9 cellular contexts compared by ENCODE assay signal in the genomic region with DNA sequence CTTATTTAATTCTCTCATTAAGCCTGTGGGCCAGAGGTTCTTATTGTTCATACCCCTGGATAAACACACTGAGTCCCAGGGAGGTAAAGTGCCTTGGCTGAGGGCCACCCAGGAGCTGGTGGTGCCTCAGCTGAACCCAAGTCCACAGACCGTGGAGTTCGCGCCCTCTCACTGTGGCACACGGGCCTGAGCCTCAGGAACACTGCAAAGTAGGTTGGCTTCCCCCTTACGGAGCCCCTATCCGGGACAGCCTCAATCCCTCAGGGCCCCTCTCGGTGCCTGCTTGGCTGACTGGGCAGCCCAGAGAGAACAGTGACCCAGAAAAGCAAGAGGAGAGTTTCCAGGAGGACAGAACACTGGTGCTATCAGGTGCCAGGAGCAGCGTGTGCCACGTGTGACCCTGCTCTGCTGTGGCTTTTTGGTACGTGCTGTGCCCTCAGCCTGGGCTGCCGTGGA. TPM values are rescaled to one million over a fixed set of nuclear protein-coding genes. Genes with fewer than 3 reads are reported as not detected.
DNase-seq lines count a peak whose midpoint lies in the region; ATAC-seq and TF ChIP-seq lines count a peak whose summit lies in the region.
"Not testable (repeated sequence)": the region's sequence is repeated elsewhere in the genome, so short reads cannot be mapped to it uniquely, and the experiment has no call there.
"Had no signal": no experiment of that assay in that cellular context is flagged by ENCODE, and none has a peak within 500 bp of the region (broad histone marks: within the 10 kb centered on the region; RNA-seq: fewer than 3 reads in every experiment).

No MANE protein-coding gene starts in this region.

- H3K4me1 Mint-ChIP-seq in activated T-helper 2 cell treated with anti-CD3 and anti-CD28 coated beads, Interferon-gamma antibody, Interleukin-2, Interleukin-4, amounts not matched to agents 10 μg/mL and 5 μg/mL and 100 μg/mL, durations not matched to agents 14 hours and 24 hours and 36 hours (ENCODE audit: low read depth) = peaks cover 58% of the 10 kb centered on the region

- H3K27ac ChIP-seq in SK-N-SH (ENCODE audit: low read depth in 2 of 2, low read length in 1 of 2) (peak overlapping the region in 1 of 2 experiments; percentile 30; a peak in 1 of 4 replicates), heart left ventricle (peak overlapping the region; percentile 66 to 96 (median 80)), skin epidermis (peak overlapping the region in 20 of 21 experiments; percentile 42 to 90 (median 79))

- H3K9ac ChIP-seq in SK-N-SH = not testable (repeated sequence)

- not testable (repeated sequence) for H3K4me1 ChIP-seq in SK-N-SH (ENCODE audit: control insufficient read depth in 1 of 2, insufficient read depth in 2 of 2, low read depth in 1 of 2, low read length in 1 of 2)
- peaks cover 0 to 48% (median 2%) of the 10 kb centered on the region in 12 donors for H3K4me1 ChIP-seq in heart left ventricle

- TF ChIP-seq EP300 in SK-N-SH (IDR thresholded peaks at IDR 0.05; ENCODE audit: borderline replicate concordance in 1 of 2, low read depth in 1 of 2, low read length in 1 of 2) = not testable (repeated sequence)

- peaks cover 16% of the 10 kb centered on the region for H3K36me3 Mint-ChIP-seq in activated T-helper 2 cell treated with anti-CD3 and anti-CD28 coated beads, Interferon-gamma antibody, Interleukin-2, Interleukin-4, amounts not matched to agents 10 μg/mL and 5 μg/mL and 100 μg/mL, durations not matched to agents 14 hours and 24 hours and 36 hours (ENCODE audit: low read depth)

- not testable (repeated sequence) for H3K79me2 ChIP-seq in SK-N-SH (ENCODE audit: insufficient read depth)

- TF ChIP-seq POLR2A in heart left ventricle (IDR thresholded peaks at IDR 0.05) = not testable (repeated sequence)

- not testable (repeated sequence) for H3K9me2 ChIP-seq in SK-N-SH

- not testable (repeated sequence) for TF ChIP-seq RAD21 in SK-N-SH (IDR thresholded peaks at IDR 0.05; ENCODE audit: low read length)

- intact Hi-C loops in activated T-helper 2 cell treated with anti-CD3 and anti-CD28 coated beads, Interferon-gamma antibody, Interleukin-2, Interleukin-4, amounts not matched to agents 10 μg/mL and 5 μg/mL and 100 μg/mL, durations not matched to agents 14 hours and 24 hours and 36 hours (cut with micrococcal nuclease); heart left ventricle (cut with DNase I): not testable (repeated sequence)

- not testable (repeated sequence) for H3K27me3 Mint-ChIP-seq in activated T-helper 2 cell treated with anti-CD3 and anti-CD28 coated beads, Interferon-gamma antibody, Interleukin-2, Interleukin-4, amounts not matched to agents 10 μg/mL and 5 μg/mL and 100 μg/mL, durations not matched to agents 14 hours and 24 hours and 36 hours (ENCODE audit: low read depth)

- H3F3A ChIP-seq in SK-N-SH (replicated peaks; ENCODE audit: insufficient read depth) = not testable (repeated sequence)

- H4K20me1 ChIP-seq in SK-N-SH (ENCODE audit: insufficient read depth) = not testable (repeated sequence)

- ATAC-seq in heart left ventricle = peak; percentile 88 to 94 (median 90)

- peak overlapping the region; percentile 17 for H3K4me3 Mint-ChIP-seq in activated T-helper 2 cell treated with anti-CD3 and anti-CD28 coated beads, Interferon-gamma antibody, Interleukin-2, Interleukin-4, amounts not matched to agents 10 μg/mL and 5 μg/mL and 100 μg/mL, durations not matched to agents 14 hours and 24 hours and 36 hours (ENCODE audit: low read depth)

- H3K27me3 ChIP-seq in SK-N-SH (ENCODE audit: insufficient read depth); heart left ventricle: not testable (repeated sequence)

- CTCF ChIA-PET in SK-N-SH (lab: Yijun Ruan, JAX) = interaction anchor here (2.1 kb wide), 1 partner anchor 31 kb away, joined by 6 read pairs; no protein-coding TSS in a partner anchor

- TF ChIP-seq CTCF in SK-N-SH (IDR thresholded peaks at IDR 0.05); heart left ventricle (IDR thresholded peaks at IDR 0.05): not testable (repeated sequence)

- POLR2A ChIA-PET in SK-N-SH (lab: Yijun Ruan, JAX) = not testable (repeated sequence)

- H3K4me3 ChIP-seq in SK-N-SH (ENCODE audit: low read depth in 2 of 2, low read length in 1 of 2); heart left ventricle; skin epidermis: not testable (repeated sequence)

- 0 out of 2 replicates have a peak overlapping the region, but pooled peaks have one; percentile 6 for H3K4me2 ChIP-seq in SK-N-SH

- DNase-seq in H4 (ENCODE audit: low spot score) (peak; percentile 38), cerebellar nuclear complex (lab: John Stamatoyannopoulos, UW) (peak; percentile 41 to 72), heart left ventricle (peak in 4 of 5 donors; percentile 40 to 75 (median 69)), midbrain (lab: John Stamatoyannopoulos, UW) (peak; percentile 72)
- not testable (repeated sequence) for DNase-seq in SK-N-SH; activated T-helper 2 cell treated with anti-CD3 and anti-CD28 coated beads, Interferon-gamma antibody, Interleukin-2, Interleukin-4, amounts not matched to agents 10 μg/mL and 5 μg/mL and 100 μg/mL, durations not matched to agents 14 hours and 24 hours and 36 hours (ENCODE audit: low spot score)

- 85% methylated on average over 8 of the region's 11 CpGs for WGBS in SK-N-SH (ENCODE audit: low lambda C conversion rate)
- WGBS in heart left ventricle, 4 donors = 39 to 70% (median 57%) methylated on average over 9 to 11 of the region's 11 CpGs

- H2AFZ ChIP-seq in SK-N-SH (ENCODE audit: low read depth) = not testable (repeated sequence)

- not testable (repeated sequence) for H3K9me3 Mint-ChIP-seq in activated T-helper 2 cell treated with anti-CD3 and anti-CD28 coated beads, Interferon-gamma antibody, Interleukin-2, Interleukin-4, amounts not matched to agents 10 μg/mL and 5 μg/mL and 100 μg/mL, durations not matched to agents 14 hours and 24 hours and 36 hours

- H3K36me3 ChIP-seq in SK-N-SH (replicated peaks in 1 of 2; ENCODE audit: control insufficient read depth in 1 of 2, insufficient read depth in 2 of 2, low read length in 1 of 2); heart left ventricle: not testable (repeated sequence)

- not testable (repeated sequence) for H3K9me3 ChIP-seq in SK-N-SH, heart left ventricle

- peak overlapping the region; percentile 80 for H3K27ac Mint-ChIP-seq in activated T-helper 2 cell treated with anti-CD3 and anti-CD28 coated beads, Interferon-gamma antibody, Interleukin-2, Interleukin-4, amounts not matched to agents 10 μg/mL and 5 μg/mL and 100 μg/mL, durations not matched to agents 14 hours and 24 hours and 36 hours

RNA-seq across cellular contexts. Expression of gene AMZ2, which starts 12.5 kb away (rescaled TPM):
- total RNA-seq in H4 (2014; rRNA removed; shearing (Covaris generic)) = 180 and 190 TPM in 2 replicates
- polyA plus RNA-seq in SK-N-SH (2012; rRNA removed) (95.9 and 115 TPM in 2 replicates), heart left ventricle (10 to 100 TPM; 52.9 to 89.1 TPM)
- 131 and 161 TPM in 2 replicates for polyA plus RNA-seq in SK-N-SH (2012; cell fraction: cytosol; rRNA removed)
- polyA plus RNA-seq in SK-N-SH (2012; cell fraction: nucleus; rRNA removed) = 86.8 and 100 TPM in 2 replicates
- total RNA-seq in activated T-helper 2 cell treated with anti-CD3 and anti-CD28 coated beads, Interferon-gamma antibody, Interleukin-2, Interleukin-4, amounts not matched to agents 10 μg/mL and 5 μg/mL and 100 μg/mL, durations not matched to agents 14 hours and 24 hours and 36 hours = 85.9 and 111 TPM in 2 replicates
- total RNA-seq in heart left ventricle = 100 to 1,000 TPM in 4 of 9 donors, 10 to 100 TPM in 5; 59.0 to 141 (median 91.3) TPM

RNA-seq across cellular contexts. Expression of gene SLC16A6, which starts 55.6 kb away (rescaled TPM):
- total RNA-seq in H4 (2014; rRNA removed; shearing (Covaris generic)) = 1.2 and 2.7 TPM in 2 replicates
- polyA plus RNA-seq in SK-N-SH (2012; rRNA removed) = 0.03 TPM in 1 of 2 replicates, not detected in the other
- 0.01 and 0.03 TPM in 2 replicates for polyA plus RNA-seq in SK-N-SH (2012; cell fraction: cytosol; rRNA removed)
- 0.16 and 0.30 TPM in 2 replicates for polyA plus RNA-seq in SK-N-SH (2012; cell fraction: nucleus; rRNA removed)
- 3.1 and 3.4 TPM in 2 replicates for total RNA-seq in activated T-helper 2 cell treated with anti-CD3 and anti-CD28 coated beads, Interferon-gamma antibody, Interleukin-2, Interleukin-4, amounts not matched to agents 10 μg/mL and 5 μg/mL and 100 μg/mL, durations not matched to agents 14 hours and 24 hours and 36 hours
- total RNA-seq in heart left ventricle = 1 to 10 TPM in 1 of 9 donors, under 1 TPM in 7, not detected in 1; 0.16 to 1.7 (median 0.36) TPM
- under 1 TPM in 1 of 2 donors, not detected in 1; 0.37 TPM for polyA plus RNA-seq in heart left ventricle
- total RNA-seq: hepatocyte had no signal
- polyA plus RNA-seq: mammary epithelial cell had no signal

RNA-seq across cellular contexts. Expression of gene ARSG, which starts 55.9 kb away (rescaled TPM):
- total RNA-seq in H4 (2014; rRNA removed; shearing (Covaris generic)) = 1.3 and 5.9 TPM in 2 replicates
- polyA plus RNA-seq in SK-N-SH (2012; rRNA removed) (0.41 and 0.60 TPM in 2 replicates), heart left ventricle (1 to 10 TPM; 1.2 to 3.9 TPM)
- 0.20 and 0.24 TPM in 2 replicates for polyA plus RNA-seq in SK-N-SH (2012; cell fraction: cytosol; rRNA removed)
- 0.20 and 0.22 TPM in 2 replicates for polyA plus RNA-seq in SK-N-SH (2012; cell fraction: nucleus; rRNA removed)
- 7.3 and 9.6 TPM in 2 replicates for total RNA-seq in activated T-helper 2 cell treated with anti-CD3 and anti-CD28 coated beads, Interferon-gamma antibody, Interleukin-2, Interleukin-4, amounts not matched to agents 10 μg/mL and 5 μg/mL and 100 μg/mL, durations not matched to agents 14 hours and 24 hours and 36 hours
- total RNA-seq in heart left ventricle = 1 to 10 TPM; 2.2 to 4.9 (median 3.3) TPM
